In the genomic region with DNA sequence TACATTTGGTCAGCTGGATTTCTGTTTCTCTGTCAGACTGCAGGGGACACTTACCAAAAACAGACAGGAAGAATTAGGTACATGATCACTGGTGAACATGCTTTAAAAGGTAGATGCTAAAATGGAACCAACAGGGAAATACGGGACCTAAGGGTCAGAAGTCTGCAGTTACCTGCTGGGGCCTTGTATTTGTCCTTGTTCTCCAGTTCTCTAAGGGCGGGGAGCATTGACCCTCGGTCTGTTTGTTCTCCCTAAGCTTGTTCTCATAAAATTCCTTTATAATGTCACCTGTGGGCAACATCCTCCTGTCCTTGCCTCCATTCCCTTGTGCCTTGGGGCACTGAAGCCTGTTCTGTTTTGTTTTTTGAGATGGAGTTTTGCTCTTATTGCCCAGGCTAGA, we compare ENCODE assay signal across 1 cellular context.
TF ChIP-seq lines count a peak whose summit lies in the region.

No MANE protein-coding gene starts in this region.

TF ChIP-seq in HepG2, 621 proteins besides CTCF, POLR2A, EP300 and RAD21 (continued from another document):
- TF ChIP-seq, protein P1, sequence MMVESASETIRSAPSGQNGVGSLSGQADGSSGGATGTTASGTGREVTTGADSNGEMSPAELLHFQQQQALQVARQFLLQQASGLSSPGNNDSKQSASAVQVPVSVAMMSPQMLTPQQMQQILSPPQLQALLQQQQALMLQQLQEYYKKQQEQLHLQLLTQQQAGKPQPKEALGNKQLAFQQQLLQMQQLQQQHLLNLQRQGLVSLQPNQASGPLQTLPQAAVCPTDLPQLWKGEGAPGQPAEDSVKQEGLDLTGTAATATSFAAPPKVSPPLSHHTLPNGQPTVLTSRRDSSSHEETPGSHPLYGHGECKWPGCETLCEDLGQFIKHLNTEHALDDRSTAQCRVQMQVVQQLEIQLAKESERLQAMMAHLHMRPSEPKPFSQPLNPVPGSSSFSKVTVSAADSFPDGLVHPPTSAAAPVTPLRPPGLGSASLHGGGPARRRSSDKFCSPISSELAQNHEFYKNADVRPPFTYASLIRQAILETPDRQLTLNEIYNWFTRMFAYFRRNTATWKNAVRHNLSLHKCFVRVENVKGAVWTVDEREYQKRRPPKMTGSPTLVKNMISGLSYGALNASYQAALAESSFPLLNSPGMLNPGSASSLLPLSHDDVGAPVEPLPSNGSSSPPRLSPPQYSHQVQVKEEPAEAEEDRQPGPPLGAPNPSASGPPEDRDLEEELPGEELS (CRISPR knock-in tag; IDR thresholded peaks at IDR 0.05): 0 out of 2 replicates have a peak, but pooled peaks have one; percentile 13
